In genomic region chr7:135974667-135975066, GRCh38 we compare ENCODE assay signal across 11 cellular contexts. TPM values are rescaled to one million over a fixed set of nuclear protein-coding genes. Genes with fewer than 3 reads are reported as not detected.
DNase-seq lines count a peak whose midpoint lies in the region; ATAC-seq, FAIRE-seq and TF ChIP-seq lines count a peak whose summit lies in the region.
"Had no signal": no experiment of that assay in that cellular context is flagged by ENCODE, and none has a peak within 500 bp of the region (broad histone marks: within the 10 kb centered on the region; RNA-seq: fewer than 3 reads in every experiment).

No MANE protein-coding gene starts in this region.

- H3K27ac Mint-ChIP-seq in activated CD4-positive, alpha-beta memory T cell treated with anti-CD3 and anti-CD28 coated beads, Interleukin-2, amount 10 ng/mL, durations not matched to agents 7 days and 5 days, result no peak overlapping the region
- peak overlapping the region; percentile 70 to 98 (median 92) for H3K27ac Mint-ChIP-seq in naive B cell

- DNase-seq in CD1c-positive myeloid dendritic cell (ENCODE audit: extremely low spot score), result peak; percentile 16
- no peak for DNase-seq in GM18507 (ENCODE audit: extremely low spot score, insufficient read length, low read depth)
- no peak for DNase-seq in activated CD4-positive, alpha-beta memory T cell treated with anti-CD3 and anti-CD28 coated beads, Interleukin-2, amount 10 ng/mL, durations not matched to agents 7 days and 5 days
- DNase-seq in naive B cell, result no peak
- no peak for DNase-seq in NCI-H2196 treated with DMSO at 0.1 percent for 48 hours (lab: John Stamatoyannopoulos, UW; ENCODE audit: unreplicated experiment)
- DNase-seq in NCI-H1930 (lab: John Stamatoyannopoulos, UW), result no peak
- no peak for DNase-seq in tibial nerve (ENCODE audit: low spot score in 2 of 2)
- DNase-seq: foreskin keratinocyte, NCI-H187 treated with DMSO at 0.1 percent for 48 hours had no signal

- peaks cover 0 to 60% (median 32%) of the 10 kb centered on the region in 4 donors for H3K4me1 ChIP-seq in tibial nerve
- H3K4me1 ChIP-seq: foreskin keratinocyte had no signal

- ATAC-seq in naive B cell (ENCODE audit: low read depth in 2 of 2) (no peak), GM19035 (IDR thresholded peaks at IDR 0.05; ENCODE audit: unreplicated experiment) (no peak)
- ATAC-seq: foreskin keratinocyte had no signal

- 57 to 58% methylated on average over 1 of the region's 1 CpG for WGBS in tibial nerve, 2 donors

- no peak overlapping the region for H3K4me3 ChIP-seq in tibial nerve

- POLR2A ChIA-PET in activated CD4-positive, alpha-beta memory T cell treated with anti-CD3 and anti-CD28 coated beads, Interleukin-2, amount 10 ng/mL, durations not matched to agents 7 days and 5 days (lab: Charles Lee), result interaction anchor here (1.2 to 3.4 kb wide), 4 partner anchors 8 to 313 kb away, joined by 3 to 12 read pairs (median 8); no protein-coding TSS in a partner anchor

- H3K27me3 ChIP-seq in tibial nerve, result no peaks in the 10 kb centered on the region
- H3K27me3 ChIP-seq: foreskin keratinocyte had no signal

- no peak overlapping the region for H3K27ac ChIP-seq in tibial nerve
- H3K27ac ChIP-seq: coronary artery, foreskin keratinocyte had no signal

- H3K9me3 Mint-ChIP-seq in activated CD4-positive, alpha-beta memory T cell treated with anti-CD3 and anti-CD28 coated beads, Interleukin-2, amount 10 ng/mL, durations not matched to agents 7 days and 5 days, result no peaks in the 10 kb centered on the region
- peaks cover 0 to 5% (median 0%) of the 10 kb centered on the region in 7 donors for H3K9me3 Mint-ChIP-seq in naive B cell

- CTCF ChIA-PET in activated CD4-positive, alpha-beta memory T cell treated with anti-CD3 and anti-CD28 coated beads, Interleukin-2, amount 10 ng/mL, durations not matched to agents 7 days and 5 days (lab: Charles Lee), result no interaction called here

- TF ChIP-seq CTCF in tibial nerve (IDR thresholded peaks at IDR 0.05), result no peak

- peaks cover 0 to 9% (median 0%) of the 10 kb centered on the region in 3 donors for H3K36me3 ChIP-seq in tibial nerve

- no peaks in the 10 kb centered on the region for H3K27me3 Mint-ChIP-seq in activated CD4-positive, alpha-beta memory T cell treated with anti-CD3 and anti-CD28 coated beads, Interleukin-2, amount 10 ng/mL, durations not matched to agents 7 days and 5 days
- H3K27me3 Mint-ChIP-seq in naive B cell, result no peaks in the 10 kb centered on the region

- peak overlapping the region; percentile 56 for H3K4me3 Mint-ChIP-seq in activated CD4-positive, alpha-beta memory T cell treated with anti-CD3 and anti-CD28 coated beads, Interleukin-2, amount 10 ng/mL, durations not matched to agents 7 days and 5 days
- H3K4me3 Mint-ChIP-seq in naive B cell, result peak overlapping the region; percentile 88 to 100 (median 96)

- FAIRE-seq in GM18507 (lab: Jason Lieb, UNC), result peak; percentile 63

- TF ChIP-seq EP300 in tibial nerve (IDR thresholded peaks at IDR 0.05), result no peak

- TF ChIP-seq POLR2A in tibial nerve (IDR thresholded peaks at IDR 0.05), result no peak

- H3K36me3 Mint-ChIP-seq in activated CD4-positive, alpha-beta memory T cell treated with anti-CD3 and anti-CD28 coated beads, Interleukin-2, amount 10 ng/mL, durations not matched to agents 7 days and 5 days (ENCODE audit: low read depth), result peaks cover 45% of the 10 kb centered on the region
- H3K36me3 Mint-ChIP-seq in naive B cell, result peaks cover 18 to 20% of the 10 kb centered on the region in 2 donors

- no peaks in the 10 kb centered on the region for H3K9me3 ChIP-seq in tibial nerve

- H3K4me1 Mint-ChIP-seq in activated CD4-positive, alpha-beta memory T cell treated with anti-CD3 and anti-CD28 coated beads, Interleukin-2, amount 10 ng/mL, durations not matched to agents 7 days and 5 days, result peaks cover 66% of the 10 kb centered on the region
- H3K4me1 Mint-ChIP-seq in naive B cell, result peaks cover 49 to 61% (median 55%) of the 10 kb centered on the region in 3 donors

RNA-seq across cellular contexts. Expression of gene MTPN, which starts 2.5 kb away (rescaled TPM):
- total RNA-seq in activated CD4-positive, alpha-beta memory T cell treated with anti-CD3 and anti-CD28 coated beads, Interleukin-2, amount 10 ng/mL, durations not matched to agents 7 days and 5 days, result 100 to 1,000 TPM; 135 to 142 TPM
- 100 to 1,000 TPM; 203 to 341 (median 281) TPM for polyA plus RNA-seq in naive B cell (ENCODE audit: low read depth in 6 of 6)
- total RNA-seq in tibial nerve, result 10 to 100 TPM; 66.3 to 94.6 (median 75.0) TPM
